ENCODE assay signal across 16 cellular contexts in the genomic region with DNA sequence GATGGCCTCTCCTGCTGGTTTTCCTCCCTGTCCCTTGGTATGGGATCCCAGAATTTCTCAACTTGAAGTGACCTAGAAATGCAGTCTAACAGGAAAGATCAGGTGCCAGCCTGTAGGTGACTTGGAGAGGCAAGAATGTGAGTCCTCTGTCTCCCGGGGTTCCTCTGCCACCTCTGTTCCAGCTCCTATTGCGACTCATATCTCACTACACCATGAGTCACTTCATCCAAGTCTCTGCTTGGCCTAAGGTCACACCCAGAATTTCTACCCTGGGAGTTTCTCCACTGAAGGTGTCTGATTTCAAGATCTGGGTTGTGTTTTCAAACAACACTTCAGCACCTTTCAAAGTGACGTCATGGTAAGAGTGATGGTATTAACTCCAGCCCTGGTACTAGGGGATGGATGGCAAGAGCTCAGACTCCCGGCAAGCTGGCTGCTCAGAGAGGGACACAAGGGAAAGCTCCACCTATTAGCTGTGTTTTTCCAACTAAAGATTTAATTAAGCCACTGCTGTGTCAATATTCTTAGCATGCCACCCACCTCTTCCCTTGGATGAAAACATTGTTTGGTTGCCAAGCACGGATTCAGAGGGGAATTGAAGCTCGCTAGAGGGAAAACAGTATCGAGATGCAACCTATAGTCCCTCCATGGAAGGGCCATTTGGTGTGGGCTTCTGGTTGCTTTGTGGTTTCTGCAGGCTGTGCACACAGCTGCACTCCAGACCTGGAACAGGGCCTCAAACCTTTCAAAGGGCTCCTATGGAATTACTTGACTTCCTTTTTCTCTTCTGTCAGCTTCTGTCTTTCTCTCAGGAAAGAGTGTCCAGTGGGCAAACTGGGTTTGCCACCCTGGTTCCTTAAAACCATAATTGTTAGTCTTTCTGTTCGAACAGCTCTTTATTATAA.
DNase-seq lines count a peak whose midpoint lies in the region; ATAC-seq and TF ChIP-seq lines count a peak whose summit lies in the region.
"Had no signal": no experiment of that assay in that cellular context is flagged by ENCODE, and none has a peak within 500 bp of the region (broad histone marks: within the 10 kb centered on the region; RNA-seq: fewer than 3 reads in every experiment).

No MANE protein-coding gene starts in this region.

- peaks cover 12% of the 10 kb centered on the region for H3K4me1 ChIP-seq in RWPE2 (ENCODE audit: insufficient read depth, poor library complexity, severe bottlenecking)
- H3K4me1 ChIP-seq in esophagus squamous epithelium: peaks cover 0 to 12% (median 0%) of the 10 kb centered on the region in 3 donors

- peaks cover 40% of the 10 kb centered on the region for H3K4me1 Mint-ChIP-seq in nephron
- H3K4me1 Mint-ChIP-seq: activated B cell treated with CpG ODN at 0.5 μM for 24 hours had no signal

- H3K4me3 ChIP-seq in RWPE2 (ENCODE audit: severe bottlenecking): no peak overlapping the region
- no peak overlapping the region for H3K4me3 ChIP-seq in esophagus squamous epithelium

- DNase-seq in ELF-1 (ENCODE audit: low read depth, low spot score) (peak; percentile 77), RWPE2 (ENCODE audit: low spot score) (no peak), fibroblast of peridontal ligament (ENCODE audit: extremely low read depth) (peak; percentile 51), NOMO-1 treated with dmso at 0.1 percent for 144 hours (lab: John Stamatoyannopoulos, UW; ENCODE audit: unreplicated experiment) (no peak), GM13976 (ENCODE audit: low spot score) (no peak), esophagus squamous epithelium (lab: John Stamatoyannopoulos, UW) (no peak), G401 (ENCODE audit: low spot score) (no peak)
- DNase-seq: activated B cell treated with CpG ODN at 0.5 μM for 24 hours, C1 segment of cervical spinal cord, left colon, NCI-H1417 treated with DMSO at 0.1 percent for 48 hours, retina had no signal

- H3K27me3 ChIP-seq in RWPE2 (ENCODE audit: insufficient read depth, poor library complexity, severe bottlenecking) (no peaks in the 10 kb centered on the region), esophagus squamous epithelium (no peaks in the 10 kb centered on the region)

- peaks cover 4% of the 10 kb centered on the region for H3K27me3 Mint-ChIP-seq in nephron (ENCODE audit: low read depth)
- H3K27me3 Mint-ChIP-seq: activated B cell treated with CpG ODN at 0.5 μM for 24 hours had no signal

- H3K9me3 Mint-ChIP-seq in nephron: no peaks in the 10 kb centered on the region
- H3K9me3 Mint-ChIP-seq: activated B cell treated with CpG ODN at 0.5 μM for 24 hours; activated T-helper 2 cell treated with anti-CD3 and anti-CD28 coated beads, Interferon-gamma antibody, Interleukin-2, Interleukin-4, amounts not matched to agents 10 μg/mL and 5 μg/mL and 100 μg/mL, durations not matched to agents 14 hours and 24 hours and 36 hours had no signal

- H3K36me3 Mint-ChIP-seq in nephron (ENCODE audit: low read depth): no peaks in the 10 kb centered on the region

- H3K36me3 ChIP-seq in RWPE2 (ENCODE audit: low read depth): no peaks in the 10 kb centered on the region
- H3K36me3 ChIP-seq in esophagus squamous epithelium: no peaks in the 10 kb centered on the region

- in situ Hi-C loops in GM13976 (cut with MboI; ENCODE audit: low sequenced_read_pairs, unreplicated experiment): no loop called here
- in situ Hi-C loops in G401 (cut with HindIII; ENCODE audit: low sequenced_read_pairs): no loop called here

- peak overlapping the region; percentile 76 to 88 (median 84) for H3K27ac Mint-ChIP-seq in nephron
- H3K27ac Mint-ChIP-seq: activated B cell treated with CpG ODN at 0.5 μM for 24 hours; activated T-helper 2 cell treated with anti-CD3 and anti-CD28 coated beads, Interferon-gamma antibody, Interleukin-2, Interleukin-4, amounts not matched to agents 10 μg/mL and 5 μg/mL and 100 μg/mL, durations not matched to agents 14 hours and 24 hours and 36 hours had no signal

- intact Hi-C loops in esophagus squamous epithelium (cut with DNase I): no loop called here

- H3K4me3 Mint-ChIP-seq in nephron: no peak overlapping the region
- H3K4me3 Mint-ChIP-seq: activated B cell treated with CpG ODN at 0.5 μM for 24 hours had no signal

- H3K9me3 ChIP-seq in RWPE2 (ENCODE audit: severe bottlenecking) (no peaks in the 10 kb centered on the region), esophagus squamous epithelium (no peaks in the 10 kb centered on the region)

- TF ChIP-seq CTCF in RWPE2 (IDR thresholded peaks at IDR 0.05; ENCODE audit: poor library complexity, severe bottlenecking) (peak; percentile 14), nephron (IDR thresholded peaks at IDR 0.05; ENCODE audit: unreplicated experiment in 3 of 3) (no peak), GM13976 (IDR thresholded peaks at IDR 0.05; ENCODE audit: borderline replicate concordance, control extremely low read depth, extremely low read depth, insufficient read depth, missing control alignments) (no peak), esophagus squamous epithelium (IDR thresholded peaks at IDR 0.05) (no peak)

- H3K27ac ChIP-seq in RWPE2 (ENCODE audit: poor library complexity, severe bottlenecking) (peak overlapping the region; percentile 41), esophagus squamous epithelium (peak overlapping the region in 2 of 4 donors; percentile 40 to 59)
- H3K27ac ChIP-seq: HL-60 had no signal

- no peak for TF ChIP-seq POLR2A in esophagus squamous epithelium (IDR thresholded peaks at IDR 0.05)

- WGBS in esophagus squamous epithelium, 2 donors: 35 to 45% methylated on average over 6 to 8 of the region's 8 CpGs

- ATAC-seq in RWPE2 (ENCODE audit: low read depth): peak; percentile 97
- ATAC-seq: left colon, Panc1 had no signal

Comparison
In these comparisons a context has a peak if more than half of its experiments do, and no peak if none do; other contexts are left out.
1. DNase-seq: peak in ELF-1 (single experiment) and fibroblast of peridontal ligament (single experiment); none in RWPE2 (single experiment), NOMO-1 treated with dmso at 0.1 percent for 144 hours (single experiment), GM13976 (single experiment), esophagus squamous epithelium (single experiment) and G401 (single experiment).